ENCODE assay signal across 12 cellular contexts in genomic region chr19:5128251-5128931, GRCh38.
A peak's percentile ranks its signal among the peaks of the same experiment; 100 is the strongest.
DNase-seq lines count a peak whose midpoint lies in the region; ATAC-seq and TF ChIP-seq lines count a peak whose summit lies in the region.
"Had no signal": no experiment of that assay in that cellular context is flagged by ENCODE, and none has a peak within 500 bp of the region (broad histone marks: within the 10 kb centered on the region; RNA-seq: fewer than 3 reads in every experiment).

No MANE protein-coding gene starts in this region.

- TF ChIP-seq CTCF in heart left ventricle (IDR thresholded peaks at IDR 0.05) (no peak), progenitor cell of endocrine pancreas (IDR thresholded peaks at IDR 0.05; ENCODE audit: unreplicated experiment) (no peak)

- DNase-seq in SK-N-MC (ENCODE audit: low read depth, low spot score) (no peak), heart left ventricle (peak in 4 of 5 donors; percentile 75 to 87 (median 80)), progenitor cell of endocrine pancreas (ENCODE audit: low spot score, unreplicated experiment) (peak; percentile 57), NCI-H524 (lab: John Stamatoyannopoulos, UW) (no peak), NCI-H2029 (lab: John Stamatoyannopoulos, UW) (no peak)
- DNase-seq: NCI-H1436 treated with DMSO at 0.1 percent for 48 hours, T-helper 17 cell had no signal

- H3K4me3 Mint-ChIP-seq in progenitor cell of endocrine pancreas (ENCODE audit: low read depth) = peak overlapping the region; percentile 26
- H3K4me3 Mint-ChIP-seq: T-helper 17 cell had no signal

- H3K36me3 Mint-ChIP-seq in progenitor cell of endocrine pancreas (ENCODE audit: insufficient read depth) = peaks cover 2% of the 10 kb centered on the region
- H3K36me3 Mint-ChIP-seq: activated naive CD4-positive, alpha-beta T cell treated with anti-CD3 and anti-CD28 coated beads, Interleukin-2, amount 50 U/mL, for 72 hours had no signal

- peak overlapping the region in 6 of 11 experiments; percentile 24 to 67 (median 48); a peak in 8 of 22 replicates for H3K9ac ChIP-seq in BLaER1 treated with 17β-estradiol and CSF1 and Interleukin-3, amounts not matched to agents 10 nM and 100 nM
- no peak overlapping the region for H3K9ac ChIP-seq in SK-N-MC (ENCODE audit: insufficient read length)

- H3K4me1 Mint-ChIP-seq in progenitor cell of endocrine pancreas (ENCODE audit: low read depth) = peaks cover 55% of the 10 kb centered on the region

- H3K27me3 Mint-ChIP-seq in progenitor cell of endocrine pancreas = no peaks in the 10 kb centered on the region
- H3K27me3 Mint-ChIP-seq: T-helper 17 cell had no signal

- H3K4me1 ChIP-seq in BLaER1 treated with 17β-estradiol and CSF1 and Interleukin-3, amounts not matched to agents 10 nM and 100 nM = peaks cover 83 to 96% (median 93%) of the 10 kb centered on the region in 10 experiments
- peaks cover 5 to 50% (median 27%) of the 10 kb centered on the region in 12 donors for H3K4me1 ChIP-seq in heart left ventricle

- H3K27ac ChIP-seq in BLaER1 treated with 17β-estradiol and CSF1 and Interleukin-3, amounts not matched to agents 10 nM and 100 nM = 0 out of 22 replicates have a peak overlapping the region, but pooled peaks of 1 of the 11 experiments have one; percentile 4
- H3K27ac ChIP-seq in SK-N-MC = no peak overlapping the region
- peak overlapping the region in 11 of 12 donors; percentile 43 to 80 (median 55) for H3K27ac ChIP-seq in heart left ventricle

- ATAC-seq in heart left ventricle (peak; percentile 86 to 93 (median 88)), GM21825 (IDR thresholded peaks at IDR 0.05; ENCODE audit: unreplicated experiment) (no peak), HG03175 (IDR thresholded peaks at IDR 0.05; ENCODE audit: unreplicated experiment) (no peak)
- ATAC-seq: activated naive CD4-positive, alpha-beta T cell treated with anti-CD3 and anti-CD28 coated beads, Interleukin-2, amount 50 U/mL, for 72 hours; T-helper 17 cell had no signal

- H3K36me3 ChIP-seq in BLaER1 treated with 17β-estradiol and CSF1 and Interleukin-3, amounts not matched to agents 10 nM and 100 nM = peaks cover 5 to 22% (median 11%) of the 10 kb centered on the region in 11 experiments; a peak in 15 of 22 replicates
- H3K36me3 ChIP-seq in SK-N-MC (ENCODE audit: insufficient read depth, low read length) (no peaks in the 10 kb centered on the region), heart left ventricle (peaks cover 0 to 30% (median 13%) of the 10 kb centered on the region in 9 donors)

- peak overlapping the region; percentile 86 for H3K27ac Mint-ChIP-seq in progenitor cell of endocrine pancreas
- H3K27ac Mint-ChIP-seq: T-helper 17 cell had no signal

- H3K4me2 ChIP-seq in BLaER1 treated with 17β-estradiol and CSF1 and Interleukin-3, amounts not matched to agents 10 nM and 100 nM = peak overlapping the region; percentile 82 to 98 (median 94)

- TF ChIP-seq POLR2A in heart left ventricle (IDR thresholded peaks at IDR 0.05) = no peak

- H3K27me3 ChIP-seq in BLaER1 treated with 17β-estradiol and CSF1 and Interleukin-3, amounts not matched to agents 10 nM and 100 nM = peaks cover 0 to 14% (median 0%) of the 10 kb centered on the region in 11 experiments; a peak in 3 of 22 replicates
- no peaks in the 10 kb centered on the region for H3K27me3 ChIP-seq in heart left ventricle

- WGBS in heart left ventricle, 4 donors = 10 to 30% (median 22%) methylated on average over 2 to 25 of the region's 25 CpGs

- peaks cover 86 to 98% (median 95%) of the 10 kb centered on the region in 11 experiments for H4K20me1 ChIP-seq in BLaER1 treated with 17β-estradiol and CSF1 and Interleukin-3, amounts not matched to agents 10 nM and 100 nM

- no peak overlapping the region for H3K4me3 ChIP-seq in BLaER1 treated with 17β-estradiol and CSF1 and Interleukin-3, amounts not matched to agents 10 nM and 100 nM
- 0 out of 2 replicates have a peak overlapping the region, but pooled peaks have one; percentile 6 for H3K4me3 ChIP-seq in SK-N-MC
- H3K4me3 ChIP-seq in heart left ventricle = peak overlapping the region in 1 of 12 donors; percentile 8
- H3K4me3 ChIP-seq: skin epidermis had no signal

- H3K9me3 ChIP-seq in BLaER1 treated with 17β-estradiol and CSF1 and Interleukin-3, amounts not matched to agents 10 nM and 100 nM (replicated peaks in 1 of 11) = no peaks in the 10 kb centered on the region
- H3K9me3 ChIP-seq in SK-N-MC (ENCODE audit: low read depth, low read length) = no peaks in the 10 kb centered on the region
- no peaks in the 10 kb centered on the region for H3K9me3 ChIP-seq in heart left ventricle

- intact Hi-C loops in heart left ventricle (cut with DNase I) = loop anchor here in 1 of 10 donors (10.0 kb wide), 1 partner anchor 74 kb away; no protein-coding TSS in a partner anchor

- H3K9me3 Mint-ChIP-seq in progenitor cell of endocrine pancreas (ENCODE audit: low read depth) = no peaks in the 10 kb centered on the region
- H3K9me3 Mint-ChIP-seq: activated naive CD4-positive, alpha-beta T cell treated with anti-CD3 and anti-CD28 coated beads, Interleukin-2, amount 50 U/mL, for 72 hours had no signal

Comparison
In these comparisons a context has a peak if more than half of its experiments do, and no peak if none do; other contexts are left out.
1. DNase-seq: peak in heart left ventricle (4 of 5) and progenitor cell of endocrine pancreas (single experiment); none in SK-N-MC (single experiment), NCI-H524 (0 of 2) and NCI-H2029 (single experiment).
2. ATAC-seq: peak in heart left ventricle (4 of 4); none in GM21825 (single experiment) and HG03175 (single experiment).